In the genomic region with DNA sequence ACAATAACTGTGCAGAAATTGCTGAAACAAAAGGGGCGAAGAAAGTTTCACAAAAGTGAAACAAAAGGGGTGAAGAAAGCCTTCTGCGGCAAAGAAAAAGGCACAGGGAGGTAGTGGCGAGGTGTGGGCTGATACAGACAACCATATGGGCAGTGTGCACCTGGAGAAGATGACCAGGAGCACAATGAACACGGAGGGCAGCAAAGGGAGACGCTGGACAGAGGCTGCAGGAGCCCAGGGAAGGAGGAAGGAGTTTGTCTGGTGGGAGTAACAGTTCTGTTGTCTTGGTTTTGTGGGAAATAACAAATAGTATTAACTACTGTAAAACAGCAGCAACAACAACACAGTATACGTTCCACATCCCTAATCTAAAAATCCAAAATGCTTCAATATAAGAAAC, we compare ENCODE assay signal across 17 cellular contexts. TPM values are rescaled to one million over a fixed set of nuclear protein-coding genes. Genes with fewer than 3 reads are reported as not detected.
DNase-seq lines count a peak whose midpoint lies in the region; ATAC-seq, FAIRE-seq and TF ChIP-seq lines count a peak whose summit lies in the region.
"Had no signal": no experiment of that assay in that cellular context is flagged by ENCODE, and none has a peak within 500 bp of the region (broad histone marks: within the 10 kb centered on the region; RNA-seq: fewer than 3 reads in every experiment).

No MANE protein-coding gene starts in this region.

- no peak for ATAC-seq in CD4-positive, alpha-beta T cell (ENCODE audit: poor library complexity)
- ATAC-seq: heart right ventricle had no signal

- H3K4ac ChIP-seq in H9 (ENCODE audit: low read depth, low read length), result no peak overlapping the region

- no peak overlapping the region for H2BK20ac ChIP-seq in H9 (ENCODE audit: low read depth, low read length, poor library complexity, severe bottlenecking)

- no peak overlapping the region for H2BK15ac ChIP-seq in H9 (ENCODE audit: low read depth, low read length)

- no peaks in the 10 kb centered on the region for H4K20me1 ChIP-seq in H9 (ENCODE audit: control insufficient read depth, insufficient read depth, insufficient read length)
- H4K20me1 ChIP-seq in astrocyte (ENCODE audit: insufficient read depth, low read length), result peaks cover 11% of the 10 kb centered on the region

- POLR2A ChIA-PET in CD4-positive, alpha-beta T cell (lab: Charles Lee), result interaction anchor here (1.0 to 1.4 kb wide), 2 partner anchors 21 to 33 kb away, joined by 4 to 5 read pairs; no protein-coding TSS in a partner anchor

- no peak overlapping the region for H2BK120ac ChIP-seq in H9 (ENCODE audit: low read depth, low read length, poor library complexity, severe bottlenecking)

- no peak overlapping the region for H3K56ac ChIP-seq in H9 (ENCODE audit: insufficient read length, low read depth, low read length)

- no peaks in the 10 kb centered on the region for H3K27me3 Mint-ChIP-seq in CD4-positive, alpha-beta T cell
- H3K27me3 Mint-ChIP-seq in H9 (ENCODE audit: low read depth) (no peaks in the 10 kb centered on the region), astrocyte (ENCODE audit: low read depth, unreplicated experiment) (no peaks in the 10 kb centered on the region)

- H3K4me1 ChIP-seq in H9 (ENCODE audit: insufficient read depth, low read length) (no peaks in the 10 kb centered on the region), astrocyte (ENCODE audit: insufficient read depth, low read length) (no peaks in the 10 kb centered on the region), rectal smooth muscle tissue (ENCODE audit: control insufficient read depth, insufficient read depth, low read length) (peaks cover 15% of the 10 kb centered on the region)

- H2BK12ac ChIP-seq in H9 (ENCODE audit: insufficient read length, low read depth, low read length), result no peak overlapping the region

- no peak for TF ChIP-seq CTCF in CD4-positive, alpha-beta T cell (IDR thresholded peaks at IDR 0.05)
- no peak for TF ChIP-seq CTCF in H9 (conservative IDR thresholded peaks at IDR 0.05)
- no peak for TF ChIP-seq CTCF in astrocyte (IDR thresholded peaks at IDR 0.05; ENCODE audit: insufficient read depth, low read depth, low read length)

- H3K79me2 ChIP-seq in H9 (ENCODE audit: insufficient read depth, low read length) (no peaks in the 10 kb centered on the region), astrocyte (ENCODE audit: insufficient read depth, low read length) (no peaks in the 10 kb centered on the region)

- CTCF ChIA-PET in CD4-positive, alpha-beta T cell (lab: Charles Lee), result interaction anchor here (1.0 to 1.2 kb wide), 2 partner anchors 9 to 21 kb away, joined by 3 to 4 read pairs; no protein-coding TSS in a partner anchor

- no peak overlapping the region for H4K5ac ChIP-seq in H9 (ENCODE audit: insufficient read length, low read depth, low read length)

- no peak overlapping the region for H3K4me3 Mint-ChIP-seq in CD4-positive, alpha-beta T cell
- H3K4me3 Mint-ChIP-seq in H9 (no peak overlapping the region; a peak in 1 of 5 replicates), astrocyte (ENCODE audit: unreplicated experiment) (no peak overlapping the region)
- H3K4me3 Mint-ChIP-seq: endodermal cell had no signal

- H3K79me1 ChIP-seq in H9 (ENCODE audit: insufficient read depth, low read depth, low read length, poor library complexity, severe bottlenecking), result no peaks in the 10 kb centered on the region

- no peak overlapping the region for H4K91ac ChIP-seq in H9 (ENCODE audit: insufficient read length, low read depth, low read length)

- H2BK5ac ChIP-seq in H9 (ENCODE audit: insufficient read length, low read length), result no peak overlapping the region

- no CpG with 5 or more reads among the region's 6 CpGs for WGBS in H9 (ENCODE audit: extremely low coverage, insufficient read length, low lambda C conversion rate)

- H4K8ac ChIP-seq in H9 (replicated peaks; ENCODE audit: insufficient read length, low read depth, low read length), result no peak overlapping the region

- H3K4me3 ChIP-seq in astrocyte (ENCODE audit: insufficient read depth, low read depth, low read length), result no peak overlapping the region
- H3K4me3 ChIP-seq in rectal smooth muscle tissue (ENCODE audit: low read length), result no peak overlapping the region
- H3K4me3 ChIP-seq: heart right ventricle, ovary, skin epidermis had no signal

- no peak overlapping the region for H3K27ac ChIP-seq in CD4-positive, alpha-beta T cell (ENCODE audit: low read depth, low read length)
- H3K27ac ChIP-seq in H9 (ENCODE audit: insufficient read length, low read depth, low read length), result no peak overlapping the region
- H3K27ac ChIP-seq in astrocyte (ENCODE audit: low read depth, low read length), result no peak overlapping the region
- H3K27ac ChIP-seq in rectal smooth muscle tissue (ENCODE audit: low read depth, low read length), result peak overlapping the region; percentile 17

- H3K4me1 Mint-ChIP-seq in CD4-positive, alpha-beta T cell (ENCODE audit: low read depth), result peaks cover 11% of the 10 kb centered on the region
- H3K4me1 Mint-ChIP-seq in H9, result 0 out of 4 replicates have a peak, but pooled peaks cover 0 to 2% of the 10 kb centered on the region in 2 experiments
- no peaks in the 10 kb centered on the region for H3K4me1 Mint-ChIP-seq in astrocyte (ENCODE audit: low read depth, unreplicated experiment)
- H3K4me1 Mint-ChIP-seq: endodermal cell had no signal

- peak overlapping the region; percentile 34 for H3K27ac Mint-ChIP-seq in CD4-positive, alpha-beta T cell
- H3K27ac Mint-ChIP-seq in H9 (peak overlapping the region in 2 of 3 experiments; percentile 23 to 54; a peak in 3 of 7 replicates), astrocyte (ENCODE audit: unreplicated experiment) (peak overlapping the region; percentile 0)
- H3K27ac Mint-ChIP-seq: activated T-helper 2 cell treated with anti-CD3 and anti-CD28 coated beads, Interferon-gamma antibody, Interleukin-2, Interleukin-4, amounts not matched to agents 10 μg/mL and 5 μg/mL and 100 μg/mL, durations not matched to agents 14 hours and 24 hours and 36 hours; endodermal cell had no signal

- H3K36me3 ChIP-seq in astrocyte (ENCODE audit: insufficient read depth, low read length) (peaks cover 26% of the 10 kb centered on the region), rectal smooth muscle tissue (ENCODE audit: control insufficient read depth, insufficient read depth, low read length) (peaks cover 20% of the 10 kb centered on the region)
- H3K36me3 ChIP-seq: ovary had no signal

- H3K23ac ChIP-seq in H9 (ENCODE audit: insufficient read length, low read depth, low read length), result no peak overlapping the region

- H2AFZ ChIP-seq in H9 (ENCODE audit: low read length) (no peak overlapping the region), astrocyte (ENCODE audit: low read depth, low read length) (no peak overlapping the region)

- no peak overlapping the region for H3K9ac ChIP-seq in H9 (ENCODE audit: extremely low read depth, insufficient read length, low read length)
- no peak overlapping the region for H3K9ac ChIP-seq in astrocyte (ENCODE audit: low read length)
- no peak overlapping the region for H3K9ac ChIP-seq in rectal smooth muscle tissue (ENCODE audit: low read length)

- H3K36me3 Mint-ChIP-seq in CD4-positive, alpha-beta T cell (ENCODE audit: low read depth), result peaks cover 64% of the 10 kb centered on the region
- H3K36me3 Mint-ChIP-seq in H9 (ENCODE audit: insufficient read depth in 1 of 3, low read depth in 3 of 3), result peaks cover 8 to 44% (median 23%) of the 10 kb centered on the region in 3 experiments; a peak in 6 of 7 replicates
- H3K36me3 Mint-ChIP-seq in astrocyte (ENCODE audit: low read depth, unreplicated experiment), result peaks cover 13% of the 10 kb centered on the region

- no peak for FAIRE-seq in astrocyte (lab: Jason Lieb, UNC)

- H2AK5ac ChIP-seq in H9 (ENCODE audit: insufficient read length, low read length), result no peak overlapping the region

- no peaks in the 10 kb centered on the region for H3K9me3 ChIP-seq in CD4-positive, alpha-beta T cell (ENCODE audit: control insufficient read depth, low read length)
- H3K9me3 ChIP-seq in H9 (ENCODE audit: control insufficient read depth, low read depth, low read length), result peaks cover 4% of the 10 kb centered on the region
- H3K9me3 ChIP-seq in astrocyte (ENCODE audit: insufficient read depth, low read depth, low read length), result no peaks in the 10 kb centered on the region
- H3K9me3 ChIP-seq: heart right ventricle, ovary had no signal

- intact Hi-C loops in CD4-positive, alpha-beta T cell (cut with DNase I, micrococcal nuclease), result no loop called here

- no peak for DNase-seq in CD4-positive, alpha-beta T cell
- DNase-seq in H9 (no peak), astrocyte (ENCODE audit: low read depth) (no peak), NCI-H1436 treated with DMSO at 0.1 percent for 48 hours (lab: John Stamatoyannopoulos, UW) (no peak), NCI-H510A treated with DMSO at 0.1 percent for 48 hours (lab: John Stamatoyannopoulos, UW) (no peak), COLO668 (lab: John Stamatoyannopoulos, UW; ENCODE audit: unreplicated experiment) (no peak)
- DNase-seq: anterior cingulate cortex; COR-L47; endodermal cell; heart right ventricle; NCI-H1417 treated with DMSO at 0.1 percent for 48 hours; NCI-H82; ovary; stimulated activated CD4-positive, alpha-beta T cell treated with anti-CD3 and anti-CD28 coated beads, Interleukin-4, amount 100 ng/mL, for 24 hours had no signal

- H3K18ac ChIP-seq in H9 (ENCODE audit: insufficient read length, low read depth, low read length), result no peak overlapping the region

- no peaks in the 10 kb centered on the region for H3K9me3 Mint-ChIP-seq in CD4-positive, alpha-beta T cell
- no peaks in the 10 kb centered on the region for H3K9me3 Mint-ChIP-seq in H9
- no peaks in the 10 kb centered on the region for H3K9me3 Mint-ChIP-seq in astrocyte (ENCODE audit: unreplicated experiment)
- H3K9me3 Mint-ChIP-seq: activated T-helper 2 cell treated with anti-CD3 and anti-CD28 coated beads, Interferon-gamma antibody, Interleukin-2, Interleukin-4, amounts not matched to agents 10 μg/mL and 5 μg/mL and 100 μg/mL, durations not matched to agents 14 hours and 24 hours and 36 hours; endodermal cell had no signal

- H3K4me2 ChIP-seq in H9 (ENCODE audit: insufficient read depth, insufficient read length, low read length), result no peak overlapping the region
- no peak overlapping the region for H3K4me2 ChIP-seq in astrocyte (ENCODE audit: low read length)

- no peak overlapping the region for H3K14ac ChIP-seq in H9 (ENCODE audit: insufficient read depth, low read length)

- no peak overlapping the region for H3T11ph ChIP-seq in H9 (ENCODE audit: low read length)

- H3K23me2 ChIP-seq in H9 (ENCODE audit: insufficient read length, low read depth, low read length, poor library complexity, severe bottlenecking), result no peaks in the 10 kb centered on the region

- H3K27me3 ChIP-seq in CD4-positive, alpha-beta T cell (ENCODE audit: control insufficient read depth, insufficient read depth, low read length), result no peaks in the 10 kb centered on the region
- no peaks in the 10 kb centered on the region for H3K27me3 ChIP-seq in H9 (ENCODE audit: insufficient read depth, low read length)
- H3K27me3 ChIP-seq in astrocyte (ENCODE audit: insufficient read depth, low read length), result no peaks in the 10 kb centered on the region
- H3K27me3 ChIP-seq in rectal smooth muscle tissue (ENCODE audit: control insufficient read depth, insufficient read depth, low read length), result no peaks in the 10 kb centered on the region
- H3K27me3 ChIP-seq: heart right ventricle, ovary had no signal

RNA-seq across cellular contexts. Expression of a gene that starts 42.4 kb away (rescaled TPM):
- 100 to 1,000 TPM; 106 to 112 TPM for total RNA-seq in CD4-positive, alpha-beta T cell
- 36.7 and 39.0 TPM in 2 replicates for total RNA-seq in H9 (2021)
- 56.1 and 60.9 TPM in 2 replicates for total RNA-seq in astrocyte
